ENCODE assay signal across 15 cellular contexts in genomic region chr6:90314516-90314915, GRCh38. TPM values are rescaled to one million over a fixed set of nuclear protein-coding genes. Genes with fewer than 3 reads are reported as not detected.
A peak's percentile ranks its signal among the peaks of the same experiment; 100 is the strongest.
DNase-seq lines count a peak whose midpoint lies in the region; ATAC-seq and TF ChIP-seq lines count a peak whose summit lies in the region.
"Had no signal": no experiment of that assay in that cellular context is flagged by ENCODE, and none has a peak within 500 bp of the region (broad histone marks: within the 10 kb centered on the region; RNA-seq: fewer than 3 reads in every experiment).

No MANE protein-coding gene starts in this region.

- H3K27ac Mint-ChIP-seq in stimulated activated naive B cell treated with anti-CD40 and anti-IgM and Interleukin-4, amounts not matched to agents 10 μg/mL and 1 μg/mL and 100 μg/mL, for 72 hours, result peak overlapping the region; percentile 0

- no peaks in the 10 kb centered on the region for H3K27me3 ChIP-seq in DOHH2 (ENCODE audit: control insufficient read depth, low read length)
- H3K27me3 ChIP-seq in esophagus muscularis mucosa, result no peaks in the 10 kb centered on the region
- H3K27me3 ChIP-seq: SJSA1 had no signal

- peaks cover 1 to 3% of the 10 kb centered on the region in 2 donors for H3K36me3 Mint-ChIP-seq in stimulated activated naive B cell treated with anti-CD40 and anti-IgM and Interleukin-4, amounts not matched to agents 10 μg/mL and 1 μg/mL and 100 μg/mL, for 72 hours

- no peaks in the 10 kb centered on the region for H3K27me3 Mint-ChIP-seq in stimulated activated naive B cell treated with anti-CD40 and anti-IgM and Interleukin-4, amounts not matched to agents 10 μg/mL and 1 μg/mL and 100 μg/mL, for 72 hours

- H3K36me3 ChIP-seq in DOHH2 (ENCODE audit: control insufficient read depth, low read length) (peaks cover 83% of the 10 kb centered on the region), OCI-LY7 (ENCODE audit: insufficient read depth, low read length) (no peaks in the 10 kb centered on the region; the same call in 1 of the 2 replicates), esophagus muscularis mucosa (no peaks in the 10 kb centered on the region)
- H3K36me3 ChIP-seq: SJSA1 had no signal

- 90% methylated on average over 4 of the region's 4 CpGs for WGBS in esophagus muscularis mucosa

- POLR2A ChIA-PET in OCI-LY7 (lab: Charles Lee), result interaction anchor here (0.7 to 6.8 kb wide), 14 partner anchors 10 to 77 kb away, joined by 3 to 74 read pairs (median 8); no protein-coding TSS in a partner anchor

- peaks cover 85% of the 10 kb centered on the region for H3K79me2 ChIP-seq in DOHH2 (ENCODE audit: control insufficient read depth, low read length)
- H3K79me2 ChIP-seq in OCI-LY7 (ENCODE audit: insufficient read depth, low read depth, low read length), result no peaks in the 10 kb centered on the region

- peak; percentile 63 for DNase-seq in OCI-LY7 (ENCODE audit: low spot score)
- DNase-seq in esophagus muscularis mucosa (ENCODE audit: extremely low spot score), result peak; percentile 66
- DNase-seq in stimulated activated naive B cell treated with anti-CD40 and anti-IgM and Interleukin-4, amounts not matched to agents 10 μg/mL and 1 μg/mL and 100 μg/mL, for 72 hours, result no peak
- no peak for DNase-seq in NCI-H2171 (lab: John Stamatoyannopoulos, UW)
- no peak for DNase-seq in Right ventricle myocardium superior
- DNase-seq: GDM1, NCI-H1105 treated with DMSO at 0.1 percent for 48 hours, NCI-H2029 treated with DMSO at 0.1 percent for 48 hours, NCI-H524 treated with DMSO at 0.1 percent for 48 hours had no signal

- H3K9me3 ChIP-seq in DOHH2 (ENCODE audit: control insufficient read depth, insufficient read depth, low read length), result no peaks in the 10 kb centered on the region
- peaks cover 6% of the 10 kb centered on the region; the same call in 1 of the 2 replicates for H3K9me3 ChIP-seq in OCI-LY7 (ENCODE audit: low read length)
- H3K9me3 ChIP-seq in esophagus muscularis mucosa, result no peaks in the 10 kb centered on the region
- H3K9me3 ChIP-seq: SJSA1 had no signal

- H3K4me2 ChIP-seq in DOHH2 (ENCODE audit: low read length), result peak overlapping the region; percentile 96
- peak overlapping the region; percentile 69 for H3K4me2 ChIP-seq in OCI-LY7 (ENCODE audit: low read length)
- H3K4me2 ChIP-seq: KMS-11 had no signal

- CTCF ChIA-PET in OCI-LY7 (lab: Charles Lee; ENCODE audit: unreplicated experiment), result interaction anchor here (0.6 to 1.7 kb wide), 4 partner anchors 10 to 264 kb away, joined by 3 to 4 read pairs (median 4); no protein-coding TSS in a partner anchor

- peaks cover 98% of the 10 kb centered on the region for H3K4me1 ChIP-seq in DOHH2 (ENCODE audit: control insufficient read depth, low read length)
- peaks cover 100% of the 10 kb centered on the region for H3K4me1 ChIP-seq in OCI-LY7 (ENCODE audit: insufficient read depth, low read length, poor library complexity, severe bottlenecking)
- no peaks in the 10 kb centered on the region for H3K4me1 ChIP-seq in esophagus muscularis mucosa
- H3K4me1 ChIP-seq: SJSA1 had no signal

- H4K20me1 ChIP-seq in DOHH2 (ENCODE audit: control insufficient read depth, insufficient read depth, low read depth, low read length), result no peaks in the 10 kb centered on the region
- H4K20me1 ChIP-seq in OCI-LY7 (ENCODE audit: insufficient read depth, low read length), result no peaks in the 10 kb centered on the region

- no peak for TF ChIP-seq POLR2A in esophagus muscularis mucosa (IDR thresholded peaks at IDR 0.05; ENCODE audit: low read depth)

- no peak for TF ChIP-seq EP300 in esophagus muscularis mucosa (IDR thresholded peaks at IDR 0.05)

- TF ChIP-seq CTCF in DOHH2 (IDR thresholded peaks at IDR 0.05; ENCODE audit: low read depth, low read length, poor library complexity, severe bottlenecking) (no peak), OCI-LY7 (conservative IDR thresholded peaks at IDR 0.05; ENCODE audit: low read length) (no peak), esophagus muscularis mucosa (IDR thresholded peaks at IDR 0.05) (no peak)

- H3K4me1 Mint-ChIP-seq in stimulated activated naive B cell treated with anti-CD40 and anti-IgM and Interleukin-4, amounts not matched to agents 10 μg/mL and 1 μg/mL and 100 μg/mL, for 72 hours, result peaks cover 49 to 84% of the 10 kb centered on the region in 2 donors

- peaks cover 65% of the 10 kb centered on the region for H3F3A ChIP-seq in DOHH2 (ENCODE audit: control insufficient read depth, insufficient read depth)

- peak overlapping the region; percentile 99 for H3K27ac ChIP-seq in DOHH2 (ENCODE audit: low read depth, low read length)
- peak overlapping the region; percentile 97 for H3K27ac ChIP-seq in OCI-LY7 (ENCODE audit: low read depth, low read length, poor library complexity, severe bottlenecking)
- no peak overlapping the region for H3K27ac ChIP-seq in esophagus muscularis mucosa (replicated peaks in 1 of 4)
- H3K27ac ChIP-seq: C4-2B, KMS-11, SJSA1 had no signal

- H3K4me3 ChIP-seq in DOHH2 (ENCODE audit: low read length) (peak overlapping the region; percentile 61), OCI-LY7 (ENCODE audit: low read depth, low read length, poor library complexity, severe bottlenecking) (no peak overlapping the region), esophagus muscularis mucosa (no peak overlapping the region)
- H3K4me3 ChIP-seq: SJSA1 had no signal

- peak overlapping the region in 1 of 2 donors; percentile 6 for H3K4me3 Mint-ChIP-seq in stimulated activated naive B cell treated with anti-CD40 and anti-IgM and Interleukin-4, amounts not matched to agents 10 μg/mL and 1 μg/mL and 100 μg/mL, for 72 hours

- intact Hi-C loops in OCI-LY7 (cut with micrococcal nuclease; ENCODE audit: unreplicated experiment) (loop anchor here (2.0 kb wide), 1 partner anchor 18 kb away; the partner anchor contains the start of gene BACH2), esophagus muscularis mucosa (cut with DNase I) (no loop called here), Right ventricle myocardium superior (cut with DNase I) (no loop called here)

- peak overlapping the region; percentile 69 for H2AFZ ChIP-seq in OCI-LY7 (ENCODE audit: low read length)

- BruUV-seq in OCI-LY7 (replicated peaks; lab: Mats Ljungman, UMichigan), result no TSS peak

- H3K9me2 ChIP-seq in DOHH2 (replicated peaks; ENCODE audit: control insufficient read depth, low read length), result no peaks in the 10 kb centered on the region
- no peaks in the 10 kb centered on the region for H3K9me2 ChIP-seq in OCI-LY7 (ENCODE audit: insufficient read depth, low read length)

- H3K9me3 Mint-ChIP-seq in stimulated activated naive B cell treated with anti-CD40 and anti-IgM and Interleukin-4, amounts not matched to agents 10 μg/mL and 1 μg/mL and 100 μg/mL, for 72 hours, result no peaks in the 10 kb centered on the region

- ATAC-seq in stimulated activated naive B cell treated with anti-CD40 and anti-IgM and Interleukin-4, amounts not matched to agents 10 μg/mL and 1 μg/mL and 100 μg/mL, for 72 hours (replicated peaks), result peak; percentile 38 to 51
- ATAC-seq in GM21381 (IDR thresholded peaks at IDR 0.05; ENCODE audit: unreplicated experiment) (no peak), Right ventricle myocardium superior (ENCODE audit: poor library complexity) (no peak)
- ATAC-seq: Panc1 had no signal

RNA-seq across cellular contexts. Expression of gene BACH2, which starts 17.9 kb away (rescaled TPM):
- total RNA-seq in OCI-LY7 (2014; rRNA removed; shearing (Covaris generic)), result 92.0 and 95.7 TPM in 2 replicates
- 163 and 265 TPM in 2 replicates for total RNA-seq in OCI-LY7 (2022)
- 1 to 10 TPM; 4.2 to 9.8 (median 5.8) TPM for total RNA-seq in esophagus muscularis mucosa
- total RNA-seq in Right ventricle myocardium superior, result 1.9 TPM

Comparison
In these comparisons a context has a peak if more than half of its experiments do, and no peak if none do; other contexts are left out.
1. H3K27ac ChIP-seq: peak in DOHH2 (single experiment) and OCI-LY7 (single experiment); none in esophagus muscularis mucosa (0 of 4).
2. DNase-seq: peak in OCI-LY7 (single experiment) and esophagus muscularis mucosa (single experiment); none in stimulated activated naive B cell treated with anti-CD40 and anti-IgM and Interleukin-4, amounts not matched to agents 10 μg/mL and 1 μg/mL and 100 μg/mL, for 72 hours (single experiment), NCI-H2171 (single experiment) and Right ventricle myocardium superior (single experiment).
3. ATAC-seq: peak in stimulated activated naive B cell treated with anti-CD40 and anti-IgM and Interleukin-4, amounts not matched to agents 10 μg/mL and 1 μg/mL and 100 μg/mL, for 72 hours (2 of 2); none in GM21381 (single experiment) and Right ventricle myocardium superior (single experiment).
4. RNA of gene BACH2, which starts 17.9 kb away (total RNA-seq): 92.0 to 265 TPM in OCI-LY7; 4.2 to 9.8 TPM in esophagus muscularis mucosa and 1.9 TPM in Right ventricle myocardium superior (single experiment); every median in the first group is over 4 times any median in the second.